1 cellular context compared by ENCODE assay signal in the genomic region with DNA sequence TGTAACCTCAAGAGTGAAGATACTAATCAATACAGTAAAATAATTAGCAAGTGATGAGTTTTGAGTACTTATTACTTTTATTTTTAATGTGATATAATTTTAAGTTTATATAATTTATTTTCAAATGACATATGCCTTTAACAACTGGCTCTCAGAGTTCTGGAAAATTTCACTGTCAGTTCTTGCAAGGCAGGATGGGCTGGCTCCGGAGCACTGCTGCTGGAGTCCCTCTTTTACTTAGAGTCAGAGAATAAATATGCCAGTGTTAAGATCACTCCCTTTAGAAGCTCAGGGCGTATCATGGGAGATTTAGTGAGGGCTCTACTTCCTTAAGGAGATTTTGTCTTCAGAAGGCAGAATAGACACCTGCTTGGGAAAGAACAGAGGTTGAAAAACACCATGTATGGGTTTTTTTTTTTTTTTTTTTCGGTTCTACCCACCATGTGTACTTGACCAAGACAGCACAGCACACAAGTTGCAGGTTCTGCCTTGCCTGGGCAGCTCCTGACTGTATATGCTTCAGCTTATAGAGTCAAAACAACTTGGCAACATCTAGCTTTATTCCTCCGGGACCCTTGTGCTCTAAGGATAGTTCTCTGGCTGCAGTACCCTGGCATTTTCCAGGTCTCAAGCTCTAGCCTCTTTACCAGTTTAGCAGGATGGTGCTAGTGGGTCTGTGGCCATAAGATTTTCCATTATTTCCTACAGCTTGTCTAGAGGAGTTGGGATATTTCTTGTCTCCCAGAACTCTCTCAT.
TF ChIP-seq lines count a peak whose summit lies in the region.

No MANE protein-coding gene starts in this region.

TF ChIP-seq in IMR-90, 13 proteins besides CTCF, POLR2A, EP300 and RAD21:
- TF ChIP-seq MAFK (IDR thresholded peaks at IDR 0.05; ENCODE audit: low read depth, low read length): no peak
- no peak for TF ChIP-seq RFX5 (IDR thresholded peaks at IDR 0.05; ENCODE audit: low read depth, low read length)
- TF ChIP-seq CHD1 (IDR thresholded peaks at IDR 0.05; ENCODE audit: low read depth, low read length): no peak
- TF ChIP-seq CEBPB (IDR thresholded peaks at IDR 0.05; ENCODE audit: low read depth, low read length): no peak
- TF ChIP-seq, protein P1, sequence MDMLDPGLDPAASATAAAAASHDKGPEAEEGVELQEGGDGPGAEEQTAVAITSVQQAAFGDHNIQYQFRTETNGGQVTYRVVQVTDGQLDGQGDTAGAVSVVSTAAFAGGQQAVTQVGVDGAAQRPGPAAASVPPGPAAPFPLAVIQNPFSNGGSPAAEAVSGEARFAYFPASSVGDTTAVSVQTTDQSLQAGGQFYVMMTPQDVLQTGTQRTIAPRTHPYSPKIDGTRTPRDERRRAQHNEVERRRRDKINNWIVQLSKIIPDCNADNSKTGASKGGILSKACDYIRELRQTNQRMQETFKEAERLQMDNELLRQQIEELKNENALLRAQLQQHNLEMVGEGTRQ (IDR thresholded peaks at IDR 0.05; ENCODE audit: low read depth, low read length): no peak
- TF ChIP-seq SMC3 (IDR thresholded peaks at IDR 0.05; ENCODE audit: low read depth, low read length): no peak
- TF ChIP-seq, protein P2, sequence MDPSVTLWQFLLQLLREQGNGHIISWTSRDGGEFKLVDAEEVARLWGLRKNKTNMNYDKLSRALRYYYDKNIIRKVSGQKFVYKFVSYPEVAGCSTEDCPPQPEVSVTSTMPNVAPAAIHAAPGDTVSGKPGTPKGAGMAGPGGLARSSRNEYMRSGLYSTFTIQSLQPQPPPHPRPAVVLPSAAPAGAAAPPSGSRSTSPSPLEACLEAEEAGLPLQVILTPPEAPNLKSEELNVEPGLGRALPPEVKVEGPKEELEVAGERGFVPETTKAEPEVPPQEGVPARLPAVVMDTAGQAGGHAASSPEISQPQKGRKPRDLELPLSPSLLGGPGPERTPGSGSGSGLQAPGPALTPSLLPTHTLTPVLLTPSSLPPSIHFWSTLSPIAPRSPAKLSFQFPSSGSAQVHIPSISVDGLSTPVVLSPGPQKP (IDR thresholded peaks at IDR 0.05; ENCODE audit: borderline replicate concordance, low read depth, low read length): no peak
- TF ChIP-seq BHLHE40 (IDR thresholded peaks at IDR 0.05; ENCODE audit: low read depth, low read length): no peak
- no peak for TF ChIP-seq RCOR1 (IDR thresholded peaks at IDR 0.05; ENCODE audit: insufficient replicate concordance, low read length)
- no peak for TF ChIP-seq NFE2L2 (IDR thresholded peaks at IDR 0.05; ENCODE audit: low read depth, low read length)
- TF ChIP-seq MAZ (IDR thresholded peaks at IDR 0.05; ENCODE audit: borderline replicate concordance, low read depth, low read length): no peak
- no peak for TF ChIP-seq FOS (IDR thresholded peaks at IDR 0.05; ENCODE audit: low read depth, low read length)
